ENCODE assay signal across 20 cellular contexts in genomic region chr1:208318150-208318734, GRCh38.
"Had no signal": no experiment of that assay in that cellular context is flagged by ENCODE, and none has a peak within 500 bp of the region (broad histone marks: within the 10 kb centered on the region; RNA-seq: fewer than 3 reads in every experiment).

No MANE protein-coding gene starts in this region.

- H3K27ac Mint-ChIP-seq: activated naive CD4-positive, alpha-beta T cell treated with anti-CD3 and anti-CD28 coated beads, Interleukin-2, amount 50 U/mL, for 24 hours; neural progenitor cell; T-cell had no signal

- H3K27me3 ChIP-seq: neural progenitor cell, right lobe of liver had no signal

- H3K4me1 ChIP-seq: gastroesophageal sphincter, heart right ventricle, psoas muscle, right lobe of liver, transverse colon had no signal

- H3K27ac ChIP-seq: coronary artery, gastroesophageal sphincter, heart right ventricle, neural progenitor cell, psoas muscle, right lobe of liver, transverse colon had no signal

- DNase-seq: activated CD4-positive, alpha-beta T cell treated with anti-CD3 and anti-CD28 coated beads, Interleukin-2, amount 50 U/mL, for 48 hours; activated CD4-positive, CD25-positive, alpha-beta regulatory T cell treated with anti-CD3 and anti-CD28 coated beads, Interleukin-2, amount 50 U/mL, for 72 hours; activated effector memory CD4-positive, alpha-beta T cell treated with Interleukin-2 at 50 U/mL for 16 hours; amniotic stem cell; central memory CD4-positive, alpha-beta T cell; heart right ventricle; psoas muscle; right lobe of liver; stimulated activated CD4-positive, alpha-beta T cell treated with anti-CD3 and anti-CD28 coated beads, Interleukin-4, amount 100 ng/mL, for 4 hours; stimulated activated CD8-positive, alpha-beta memory T cell treated with anti-CD3 and anti-CD28 coated beads, Interleukin-4, amount 100 ng/mL, for 48 hours; stimulated activated naive CD8-positive, alpha-beta T cell treated with anti-CD3 and anti-CD28 coated beads, Interleukin-15, Interleukin-2, amounts not matched to agents 100 U/mL and 50 U/mL, for 24 hours; T-cell; T-helper 9 cell; transverse colon had no signal

- H3K4me3 ChIP-seq: coronary artery, gastroesophageal sphincter, heart right ventricle, neural progenitor cell, psoas muscle, right lobe of liver, smooth muscle cell, transverse colon had no signal

- H3K9ac ChIP-seq: neural progenitor cell had no signal

- H3K9me3 ChIP-seq: gastroesophageal sphincter, heart right ventricle, psoas muscle, right lobe of liver, transverse colon had no signal

- H3K36me3 Mint-ChIP-seq: activated naive CD4-positive, alpha-beta T cell treated with anti-CD3 and anti-CD28 coated beads, Interleukin-2, amount 50 U/mL, for 24 hours; neural progenitor cell; T-cell had no signal

- H2AFZ ChIP-seq: neural progenitor cell had no signal

- H3K36me3 ChIP-seq: gastroesophageal sphincter, heart right ventricle, neural progenitor cell, right lobe of liver, transverse colon had no signal

- H3K4me2 ChIP-seq: neural progenitor cell, smooth muscle cell had no signal

- H3K9me3 Mint-ChIP-seq: activated naive CD4-positive, alpha-beta T cell treated with anti-CD3 and anti-CD28 coated beads, Interleukin-2, amount 50 U/mL, for 24 hours; neural progenitor cell; T-cell had no signal

- ATAC-seq: gastroesophageal sphincter; heart right ventricle; left lobe of liver; psoas muscle; right lobe of liver; stimulated activated naive CD8-positive, alpha-beta T cell treated with anti-CD3 and anti-CD28 coated beads, Interleukin-15, Interleukin-2, amounts not matched to agents 100 U/mL and 50 U/mL, for 24 hours; T-cell had no signal
